ENCODE assay signal across 8 cellular contexts in the genomic region with DNA sequence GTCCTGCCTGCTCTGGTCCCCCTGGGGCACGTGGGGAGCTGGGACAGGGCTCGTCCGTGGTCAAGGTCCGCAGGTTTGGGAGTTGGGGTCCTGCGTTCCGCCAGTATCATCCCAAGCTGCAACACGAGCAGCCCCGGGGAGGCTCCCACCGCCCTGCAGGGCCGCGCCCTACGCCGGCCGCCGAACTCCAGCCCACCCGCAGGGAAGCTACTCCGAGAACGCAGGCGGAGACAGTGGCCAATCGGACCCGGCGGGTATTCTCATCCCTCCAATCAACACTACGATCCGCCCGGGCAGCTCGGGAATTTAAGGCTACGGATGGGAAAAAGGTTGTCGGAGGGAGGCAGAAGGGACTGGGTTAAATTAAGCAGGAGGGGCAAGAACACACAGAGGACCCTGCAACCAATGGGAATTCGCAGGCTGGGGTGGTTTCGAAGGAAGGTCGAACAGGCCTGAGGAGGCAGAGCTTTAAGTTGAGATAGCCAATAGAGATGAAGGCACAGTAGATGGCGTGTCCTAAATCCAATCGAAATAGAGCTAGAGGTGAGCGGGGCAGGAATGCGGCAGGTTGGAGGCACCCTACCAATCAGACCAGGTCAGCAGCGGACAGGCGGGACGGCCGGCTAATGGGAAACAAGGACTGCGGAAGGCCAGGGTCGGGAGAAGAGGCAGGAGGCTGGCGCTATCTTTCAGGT. TPM values are rescaled to one million over a fixed set of nuclear protein-coding genes. Genes with fewer than 3 reads are reported as not detected.
DNase-seq lines count a peak whose midpoint lies in the region; FAIRE-seq and TF ChIP-seq lines count a peak whose summit lies in the region.

No MANE protein-coding gene starts in this region.

- DNase-seq in G401 (ENCODE audit: low spot score), result peak; percentile 100
- DNase-seq in H54 (ENCODE audit: insufficient read length, low spot score), result peak; percentile 98
- DNase-seq in LoVo (ENCODE audit: low spot score), result peak; percentile 99
- peak; percentile 95 for DNase-seq in RPMI8226
- peak; percentile 90 for DNase-seq in activated gamma-delta T cell treated with anti-CD3 and anti-CD28 coated beads, Interleukin-2, amount 50 U/mL, for 16 hours (ENCODE audit: low read depth)
- peak; percentile 100 for DNase-seq in foreskin melanocyte
- peak; percentile 99 for DNase-seq in neural progenitor cell (ENCODE audit: low spot score)
- DNase-seq in stromal cell of bone marrow (ENCODE audit: low read depth), result peak; percentile 99

- in situ Hi-C loops in G401 (cut with HindIII; ENCODE audit: low sequenced_read_pairs), result no loop called here

- peaks cover 20% of the 10 kb centered on the region for H3K36me3 Mint-ChIP-seq in neural progenitor cell

- H3K27ac Mint-ChIP-seq in neural progenitor cell, result no peak overlapping the region

- TF ChIP-seq POLR2A in H54 (IDR thresholded peaks at IDR 0.05; ENCODE audit: low read depth, low read length), result no peak

- peak overlapping the region; percentile 65 for H3K4me3 ChIP-seq in neural progenitor cell

- H3K9me3 ChIP-seq in neural progenitor cell (ENCODE audit: low read depth), result no peaks in the 10 kb centered on the region

- FAIRE-seq in H54 (lab: Jason Lieb, UNC), result peak; percentile 94

- peaks cover 14% of the 10 kb centered on the region for H3K4me1 ChIP-seq in neural progenitor cell

- no peaks in the 10 kb centered on the region for H3K36me3 ChIP-seq in neural progenitor cell

- peaks cover 31% of the 10 kb centered on the region for H3K4me1 Mint-ChIP-seq in neural progenitor cell

- peaks cover 8% of the 10 kb centered on the region for H3K27me3 Mint-ChIP-seq in neural progenitor cell (ENCODE audit: insufficient read depth, low read depth)

- no peak overlapping the region for H2AFZ ChIP-seq in neural progenitor cell (replicated peaks)

- H3K9ac ChIP-seq in neural progenitor cell, result peak overlapping the region; percentile 22

- no peak overlapping the region for H3K4me3 Mint-ChIP-seq in neural progenitor cell

- H3K9me3 Mint-ChIP-seq in neural progenitor cell, result peaks cover 7% of the 10 kb centered on the region

- peaks cover 38% of the 10 kb centered on the region for H3K79me2 ChIP-seq in neural progenitor cell (ENCODE audit: low read depth)

- peak overlapping the region; percentile 93 for H3K27ac ChIP-seq in neural progenitor cell

- H3K27me3 ChIP-seq in neural progenitor cell, result no peaks in the 10 kb centered on the region

- H3K4me2 ChIP-seq in neural progenitor cell, result peak overlapping the region; percentile 77

- peaks cover 26% of the 10 kb centered on the region for H3F3A ChIP-seq in neural progenitor cell (ENCODE audit: low read depth)

- H4K20me1 ChIP-seq in neural progenitor cell (ENCODE audit: low read depth), result peaks cover 24% of the 10 kb centered on the region

- no peak for TF ChIP-seq CTCF in neural progenitor cell (IDR thresholded peaks at IDR 0.05)

RNA-seq across cellular contexts. Expression of a gene that starts 0.6 kb away (rescaled TPM):
- total RNA-seq in G401 (2014; rRNA removed; shearing (Covaris generic)), result 32.3 and 59.7 TPM in 2 replicates
- 79.7 and 97.6 TPM in 2 replicates for total RNA-seq in neural progenitor cell (ENCODE audit: low replicate concordance)

RNA-seq across cellular contexts. Expression of a gene that starts 16.1 kb away (rescaled TPM):
- 52.8 and 75.4 TPM in 2 replicates for total RNA-seq in G401 (2014; rRNA removed; shearing (Covaris generic))
- 20.8 and 24.5 TPM in 2 replicates for total RNA-seq in neural progenitor cell (ENCODE audit: low replicate concordance)

RNA-seq across cellular contexts. Expression of a gene that starts 18.7 kb away (rescaled TPM):
- total RNA-seq in G401 (2014; rRNA removed; shearing (Covaris generic)), result 563 and 707 TPM in 2 replicates
- total RNA-seq in neural progenitor cell (ENCODE audit: low replicate concordance), result 203 and 458 TPM in 2 replicates

RNA-seq across cellular contexts. Expression of a gene that starts 20.5 kb away (rescaled TPM):
- total RNA-seq in G401 (2014; rRNA removed; shearing (Covaris generic)), result 6.9 and 16.9 TPM in 2 replicates
- total RNA-seq in neural progenitor cell (ENCODE audit: low replicate concordance), result 0.34 and 1.8 TPM in 2 replicates

RNA-seq across cellular contexts. Expression of a gene that starts 26.9 kb away (rescaled TPM):
- 86.0 and 97.4 TPM in 2 replicates for total RNA-seq in G401 (2014; rRNA removed; shearing (Covaris generic))
- total RNA-seq in neural progenitor cell (ENCODE audit: low replicate concordance), result 43.9 and 82.1 TPM in 2 replicates

Comparison
In these comparisons a context has a peak if more than half of its experiments do, and no peak if none do; other contexts are left out.
1. Peak in every context shown above with its lines: DNase-seq, H3K4me3 ChIP-seq and H3K27ac ChIP-seq.